In genomic region chr13:30114586-30115256, GRCh38 we compare ENCODE assay signal across 7 cellular contexts.
DNase-seq lines count a peak whose midpoint lies in the region; ATAC-seq and TF ChIP-seq lines count a peak whose summit lies in the region.

No MANE protein-coding gene starts in this region.

- H3K4me3 ChIP-seq in astrocyte of the spinal cord (ENCODE audit: low read depth, low read length) (peak overlapping the region; percentile 27), iPS DF 6.9 (ENCODE audit: low read length) (peak overlapping the region; percentile 74; the same call in 1 of the 2 replicates), gastrocnemius medialis (peak overlapping the region; percentile 38 to 68 (median 48))

- H3K27me3 ChIP-seq in iPS DF 6.9 (ENCODE audit: control insufficient read depth, insufficient read depth, low read length): no peaks in the 10 kb centered on the region; the same call in 1 of the 2 replicates
- no peaks in the 10 kb centered on the region for H3K27me3 ChIP-seq in gastrocnemius medialis

- ATAC-seq in HG02840 (IDR thresholded peaks at IDR 0.05; ENCODE audit: low FRiP score, unreplicated experiment): peak; percentile 80
- ATAC-seq in gastrocnemius medialis: peak; percentile 80 to 83

- in situ Hi-C loops in astrocyte of the spinal cord (cut with HindIII; ENCODE audit: low sequenced_read_pairs) (loop anchor here (25.0 kb wide), 1 partner anchor 202 kb away; no protein-coding TSS in a partner anchor), gastrocnemius medialis (cut with MboI; ENCODE audit: low sequenced_read_pairs in 4 of 4) (loop anchor here (5.0 to 10.0 kb wide), 5 partner anchors 267 to 607 kb away; no protein-coding TSS in a partner anchor)

- no peaks in the 10 kb centered on the region for H3K36me3 ChIP-seq in iPS DF 6.9 (ENCODE audit: control insufficient read depth, insufficient read depth, low read length)
- no peaks in the 10 kb centered on the region for H3K36me3 ChIP-seq in gastrocnemius medialis

- peak; percentile 94 for TF ChIP-seq CTCF in astrocyte of the spinal cord (IDR thresholded peaks at IDR 0.05; ENCODE audit: low read depth, low read length)
- TF ChIP-seq CTCF in gastrocnemius medialis (IDR thresholded peaks at IDR 0.05 in 4 of 5, conservative IDR thresholded peaks at IDR 0.05 in 1 of 5): peak; percentile 85 to 92 (median 90)

- no CpG with 5 or more reads among the region's 67 CpGs for WGBS in iPS DF 6.9 (ENCODE audit: insufficient coverage, insufficient read length)

- TF ChIP-seq POLR2A in GM15510 (IDR thresholded peaks at IDR 0.05; ENCODE audit: borderline replicate concordance, extremely low read depth, insufficient read length): peak; percentile 58
- TF ChIP-seq POLR2A in gastrocnemius medialis (IDR thresholded peaks at IDR 0.05): no peak

- H3K9me3 ChIP-seq in iPS DF 6.9 (ENCODE audit: control insufficient read depth, insufficient read depth, low read length) (no peaks in the 10 kb centered on the region), gastrocnemius medialis (no peaks in the 10 kb centered on the region)

- intact Hi-C loops in gastrocnemius medialis (cut with DNase I; ENCODE audit: low total_unique reads): loop anchor here (1.0 to 10.0 kb wide), 4 partner anchors 264 to 606 kb away; partner anchors contain the start of genes SLC7A1 and UBL3

- H3K4me1 ChIP-seq in iPS DF 6.9 (ENCODE audit: control insufficient read depth, insufficient read depth, low read length) (peaks cover 3% of the 10 kb centered on the region), gastrocnemius medialis (peaks cover 6 to 13% of the 10 kb centered on the region in 2 donors)

- H3K27ac ChIP-seq in iPS DF 6.9 (ENCODE audit: low read length): no peak overlapping the region
- H3K27ac ChIP-seq in gastrocnemius medialis: peak overlapping the region; percentile 48 to 69 (median 60)

- DNase-seq in NCI-H1694 (lab: John Stamatoyannopoulos, UW): peak; percentile 40
- peak; percentile 53 for DNase-seq in T1000 (lab: John Stamatoyannopoulos, UW)
- DNase-seq in astrocyte of the spinal cord (ENCODE audit: low read depth, low spot score): peak; percentile 79
- peak; percentile 87 for DNase-seq in iPS DF 6.9 (ENCODE audit: low read depth, low spot score)
- DNase-seq in gastrocnemius medialis: peak; percentile 71 to 79
